In the genomic region with DNA sequence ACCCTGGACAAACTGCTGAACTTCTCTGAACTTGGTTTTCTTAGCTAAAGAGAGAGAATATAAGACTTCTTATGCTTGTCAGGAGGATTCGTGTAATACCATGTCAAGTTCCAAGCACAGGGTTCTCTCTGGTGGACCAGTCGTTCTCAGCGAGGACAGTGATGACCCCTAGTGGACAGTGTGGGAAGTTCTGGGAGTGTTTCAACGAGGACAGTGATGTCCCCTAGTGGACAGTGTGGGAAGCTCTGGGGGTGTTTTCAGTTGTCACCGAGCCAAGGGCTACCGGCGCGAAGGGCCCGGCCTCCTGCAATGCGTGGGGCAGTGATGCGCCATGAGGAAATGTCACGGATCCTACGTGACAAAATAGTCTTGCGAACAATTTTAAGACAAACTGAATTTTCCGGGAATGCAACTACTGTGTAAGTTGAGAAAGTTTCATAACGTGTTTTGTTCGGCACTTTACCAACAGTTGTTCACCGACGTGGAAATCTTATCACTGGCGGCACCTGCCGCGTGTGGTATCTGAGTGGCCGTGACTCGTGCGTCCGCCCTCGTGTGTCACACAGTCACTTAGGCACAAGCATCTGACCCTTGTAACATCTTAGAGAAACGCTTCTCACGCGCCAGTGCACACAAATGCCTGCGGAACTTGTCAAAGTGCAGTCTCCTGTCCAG, we compare ENCODE assay signal across 9 cellular contexts. TPM values are rescaled to one million over a fixed set of nuclear protein-coding genes. Genes with fewer than 3 reads are reported as not detected.
DNase-seq lines count a peak whose midpoint lies in the region; TF ChIP-seq lines count a peak whose summit lies in the region.
"Had no signal": no experiment of that assay in that cellular context is flagged by ENCODE, and none has a peak within 500 bp of the region (broad histone marks: within the 10 kb centered on the region; RNA-seq: fewer than 3 reads in every experiment).

No MANE protein-coding gene starts in this region.

- H3K27ac ChIP-seq in suprapubic skin, result no peak overlapping the region

- peaks cover 15% of the 10 kb centered on the region for H3K4me1 ChIP-seq in suprapubic skin

- TF ChIP-seq POLR2A in suprapubic skin (IDR thresholded peaks at IDR 0.05), result no peak

- H3K4me3 Mint-ChIP-seq in activated T-helper 1 cell treated with anti-CD3 and anti-CD28 coated beads, Interleukin-12 subunit alpha, Interleukin-12 subunit beta, Interleukin-2, Interleukin-4 antibody, amounts not matched to agents 30 ng/mL and 10 ng/mL and 1 ng/mL, durations not matched to agents 14 hours and 24 hours and 36 hours, result no peak overlapping the region

- H3K27me3 ChIP-seq in H7 (ENCODE audit: control insufficient read depth, insufficient read depth, low read length) (no peaks in the 10 kb centered on the region), MG63 (no peaks in the 10 kb centered on the region), suprapubic skin (no peaks in the 10 kb centered on the region)

- H3K9me3 ChIP-seq in MG63, result no peaks in the 10 kb centered on the region
- no peaks in the 10 kb centered on the region for H3K9me3 ChIP-seq in suprapubic skin

- H3K9me3 Mint-ChIP-seq in activated T-helper 1 cell treated with anti-CD3 and anti-CD28 coated beads, Interleukin-12 subunit alpha, Interleukin-12 subunit beta, Interleukin-2, Interleukin-4 antibody, amounts not matched to agents 30 ng/mL and 10 ng/mL and 1 ng/mL, durations not matched to agents 14 hours and 24 hours and 36 hours, result no peaks in the 10 kb centered on the region

- 37% methylated on average over 29 of the region's 31 CpGs for WGBS in suprapubic skin

- H3K36me3 Mint-ChIP-seq in activated T-helper 1 cell treated with anti-CD3 and anti-CD28 coated beads, Interleukin-12 subunit alpha, Interleukin-12 subunit beta, Interleukin-2, Interleukin-4 antibody, amounts not matched to agents 30 ng/mL and 10 ng/mL and 1 ng/mL, durations not matched to agents 14 hours and 24 hours and 36 hours (ENCODE audit: low read depth), result no peaks in the 10 kb centered on the region

- H3K4me3 ChIP-seq in H7 (ENCODE audit: insufficient read depth, low read depth, low read length) (no peak overlapping the region), MG63 (no peak overlapping the region), suprapubic skin (no peak overlapping the region)

- intact Hi-C loops in activated T-helper 1 cell treated with anti-CD3 and anti-CD28 coated beads, Interleukin-12 subunit alpha, Interleukin-12 subunit beta, Interleukin-2, Interleukin-4 antibody, amounts not matched to agents 30 ng/mL and 10 ng/mL and 1 ng/mL, durations not matched to agents 14 hours and 24 hours and 36 hours (cut with micrococcal nuclease), result loop anchor here (1.0 to 5.0 kb wide), 7 partner anchors 8 to 579 kb away; a partner anchor contains a TSS

- in situ Hi-C loops in G401 (cut with HindIII; ENCODE audit: low sequenced_read_pairs), result no loop called here

- H3K36me3 ChIP-seq in H7 (replicated peaks; ENCODE audit: control insufficient read depth, insufficient read depth, low read length) (no peaks in the 10 kb centered on the region), MG63 (no peaks in the 10 kb centered on the region), suprapubic skin (no peaks in the 10 kb centered on the region)

- peak overlapping the region; percentile 41 for H3K27ac Mint-ChIP-seq in activated T-helper 1 cell treated with anti-CD3 and anti-CD28 coated beads, Interleukin-12 subunit alpha, Interleukin-12 subunit beta, Interleukin-2, Interleukin-4 antibody, amounts not matched to agents 30 ng/mL and 10 ng/mL and 1 ng/mL, durations not matched to agents 14 hours and 24 hours and 36 hours

- H3K4me1 Mint-ChIP-seq in activated T-helper 1 cell treated with anti-CD3 and anti-CD28 coated beads, Interleukin-12 subunit alpha, Interleukin-12 subunit beta, Interleukin-2, Interleukin-4 antibody, amounts not matched to agents 30 ng/mL and 10 ng/mL and 1 ng/mL, durations not matched to agents 14 hours and 24 hours and 36 hours (ENCODE audit: low read depth), result no peaks in the 10 kb centered on the region

- no peak for TF ChIP-seq EP300 in suprapubic skin (IDR thresholded peaks at IDR 0.05)

- DNase-seq in G401 (ENCODE audit: low spot score) (peak; percentile 86), H7 (peak; percentile 91), MG63 (peak; percentile 76), RPMI8226 (peak; percentile 94), fibroblast of the conjunctiva (ENCODE audit: low read depth) (peak; percentile 85), non-pigmented ciliary epithelial cell (ENCODE audit: low read depth) (peak; percentile 74), suprapubic skin (ENCODE audit: low spot score in 2 of 2) (peak; percentile 90 to 92)
- DNase-seq in activated T-helper 1 cell treated with anti-CD3 and anti-CD28 coated beads, Interleukin-12 subunit alpha, Interleukin-12 subunit beta, Interleukin-2, Interleukin-4 antibody, amounts not matched to agents 30 ng/mL and 10 ng/mL and 1 ng/mL, durations not matched to agents 14 hours and 24 hours and 36 hours (ENCODE audit: low spot score), result peak; percentile 83

- peaks cover 5% of the 10 kb centered on the region for H3K27me3 Mint-ChIP-seq in activated T-helper 1 cell treated with anti-CD3 and anti-CD28 coated beads, Interleukin-12 subunit alpha, Interleukin-12 subunit beta, Interleukin-2, Interleukin-4 antibody, amounts not matched to agents 30 ng/mL and 10 ng/mL and 1 ng/mL, durations not matched to agents 14 hours and 24 hours and 36 hours (ENCODE audit: insufficient read depth)

- TF ChIP-seq CTCF in suprapubic skin (IDR thresholded peaks at IDR 0.05), result peak; percentile 100

RNA-seq across cellular contexts. Expression of a gene that starts 39.3 kb away (rescaled TPM):
- total RNA-seq in G401 (2014; rRNA removed; shearing (Covaris generic)), result 0.12 and 0.20 TPM in 2 replicates
- total RNA-seq in H7 (2014; rRNA removed; shearing (Covaris generic)), result 3.5 and 4.0 TPM in 2 replicates
- not detected in 2 replicates for total RNA-seq in MG63 (2014; rRNA removed; shearing (Covaris generic); ENCODE audit: low replicate concordance)
- 1.6 and 2.4 TPM in 2 replicates for total RNA-seq in activated T-helper 1 cell treated with anti-CD3 and anti-CD28 coated beads, Interleukin-12 subunit alpha, Interleukin-12 subunit beta, Interleukin-2, Interleukin-4 antibody, amounts not matched to agents 30 ng/mL and 10 ng/mL and 1 ng/mL, durations not matched to agents 14 hours and 24 hours and 36 hours
- not detected for total RNA-seq in suprapubic skin
- total RNA-seq: subcutaneous adipose tissue had no signal

RNA-seq across cellular contexts. Expression of a gene that starts 57.4 kb away (rescaled TPM):
- 45.2 and 51.8 TPM in 2 replicates for total RNA-seq in G401 (2014; rRNA removed; shearing (Covaris generic))
- total RNA-seq in H7 (2014; rRNA removed; shearing (Covaris generic)), result 30.3 and 30.5 TPM in 2 replicates
- 6.3 and 22.2 TPM in 2 replicates for total RNA-seq in MG63 (2014; rRNA removed; shearing (Covaris generic); ENCODE audit: low replicate concordance)
- 126 and 127 TPM in 2 replicates for total RNA-seq in activated T-helper 1 cell treated with anti-CD3 and anti-CD28 coated beads, Interleukin-12 subunit alpha, Interleukin-12 subunit beta, Interleukin-2, Interleukin-4 antibody, amounts not matched to agents 30 ng/mL and 10 ng/mL and 1 ng/mL, durations not matched to agents 14 hours and 24 hours and 36 hours
- 100 to 1,000 TPM in 1 of 4 donors, 10 to 100 TPM in 3; 52.4 to 101 (median 70.0) TPM for total RNA-seq in suprapubic skin
